Comparison of ENCODE assay signal across 8 cellular contexts in the genomic region with DNA sequence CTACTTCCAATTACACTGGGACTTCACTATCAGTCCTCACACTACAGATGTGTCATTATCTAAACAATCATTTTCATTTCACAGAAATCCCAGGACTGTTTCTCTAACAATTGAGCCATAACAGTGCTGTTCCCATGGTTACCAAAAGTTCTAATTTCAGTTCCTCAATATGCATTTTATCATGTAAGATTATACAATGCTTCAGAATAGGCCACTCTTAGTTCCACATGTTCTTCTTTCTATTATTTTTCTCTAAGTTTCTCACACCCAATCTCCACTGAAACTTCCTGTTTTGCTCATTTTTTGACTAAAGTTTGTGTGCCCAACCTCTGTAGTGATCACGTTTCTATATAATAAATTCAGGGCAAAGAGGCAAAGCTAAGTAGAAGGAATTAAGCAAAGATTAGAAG.
A peak's percentile ranks its signal among the peaks of the same experiment; 100 is the strongest.
DNase-seq lines count a peak whose midpoint lies in the region; ATAC-seq and TF ChIP-seq lines count a peak whose summit lies in the region.

No MANE protein-coding gene starts in this region.

- CTCF ChIA-PET in MCF 10A (lab: Yijun Ruan, JAX): interaction anchor here (0.7 to 1.5 kb wide), 6 partner anchors 9 to 220 kb away, joined by 3 to 6 read pairs (median 4); no protein-coding TSS in a partner anchor

- peaks cover 16% of the 10 kb centered on the region for H3K4me1 Mint-ChIP-seq in MCF 10A (ENCODE audit: insufficient read depth, unreplicated experiment)
- H3K4me1 Mint-ChIP-seq in activated naive CD8-positive, alpha-beta T cell treated with anti-CD3 and anti-CD28 coated beads, Interleukin-2, amount 50 U/mL, for 24 hours: peaks cover 36% of the 10 kb centered on the region

- no peak for TF ChIP-seq POLR2A in breast epithelium (IDR thresholded peaks at IDR 0.05)
- TF ChIP-seq POLR2A in body of pancreas (IDR thresholded peaks at IDR 0.05): no peak

- H3K36me3 ChIP-seq in breast epithelium (no peaks in the 10 kb centered on the region), neutrophil (no peaks in the 10 kb centered on the region), body of pancreas (replicated peaks in 1 of 2; ENCODE audit: insufficient read depth in 1 of 2, low read depth in 2 of 2) (no peaks in the 10 kb centered on the region)

- DNase-seq in MCF 10A (ENCODE audit: unreplicated experiment) (peak; percentile 55), breast epithelium (ENCODE audit: low spot score in 2 of 2) (no peak), HPDE6-E6E7 (ENCODE audit: extremely low spot score) (no peak), body of pancreas (no peak), NCI-H2196 (lab: John Stamatoyannopoulos, UW; ENCODE audit: unreplicated experiment) (no peak)
- no peak for DNase-seq in activated naive CD8-positive, alpha-beta T cell treated with anti-CD3 and anti-CD28 coated beads, Interleukin-2, amount 50 U/mL, for 24 hours

- H3K27me3 Mint-ChIP-seq in MCF 10A (ENCODE audit: insufficient read depth, unreplicated experiment): no peaks in the 10 kb centered on the region
- H3K27me3 Mint-ChIP-seq in activated naive CD8-positive, alpha-beta T cell treated with anti-CD3 and anti-CD28 coated beads, Interleukin-2, amount 50 U/mL, for 24 hours: no peaks in the 10 kb centered on the region

- no peak for TF ChIP-seq CTCF in MCF 10A (IDR thresholded peaks at IDR 0.05; ENCODE audit: unreplicated experiment)
- no peak for TF ChIP-seq CTCF in breast epithelium (IDR thresholded peaks at IDR 0.05)
- TF ChIP-seq CTCF in neutrophil (IDR thresholded peaks at IDR 0.05): no peak
- no peak for TF ChIP-seq CTCF in body of pancreas (IDR thresholded peaks at IDR 0.05)

- H3K36me3 Mint-ChIP-seq in MCF 10A (ENCODE audit: insufficient read depth, unreplicated experiment): no peaks in the 10 kb centered on the region
- no peaks in the 10 kb centered on the region for H3K36me3 Mint-ChIP-seq in activated naive CD8-positive, alpha-beta T cell treated with anti-CD3 and anti-CD28 coated beads, Interleukin-2, amount 50 U/mL, for 24 hours (ENCODE audit: low read depth)

- no peak overlapping the region for H3K4me3 ChIP-seq in breast epithelium
- H3K4me3 ChIP-seq in neutrophil (ENCODE audit: low read depth in 1 of 2, low read length in 1 of 2): peak overlapping the region in 1 of 2 experiments; percentile 19
- H3K4me3 ChIP-seq in body of pancreas: no peak overlapping the region

- peak overlapping the region; percentile 14 for H3K27ac Mint-ChIP-seq in MCF 10A (ENCODE audit: low read depth, unreplicated experiment)
- H3K27ac Mint-ChIP-seq in activated naive CD8-positive, alpha-beta T cell treated with anti-CD3 and anti-CD28 coated beads, Interleukin-2, amount 50 U/mL, for 24 hours: peak overlapping the region; percentile 26

- no peaks in the 10 kb centered on the region for H3K4me1 ChIP-seq in breast epithelium
- H3K4me1 ChIP-seq in neutrophil (ENCODE audit: control insufficient read depth in 1 of 2, insufficient read depth in 1 of 2, low read depth in 1 of 2, low read length in 1 of 2): peaks cover 54 to 66% of the 10 kb centered on the region in 2 experiments
- H3K4me1 ChIP-seq in body of pancreas: no peaks in the 10 kb centered on the region

- peaks cover 8% of the 10 kb centered on the region for H3K9me3 Mint-ChIP-seq in MCF 10A (ENCODE audit: unreplicated experiment)
- no peaks in the 10 kb centered on the region for H3K9me3 Mint-ChIP-seq in activated naive CD8-positive, alpha-beta T cell treated with anti-CD3 and anti-CD28 coated beads, Interleukin-2, amount 50 U/mL, for 24 hours

- ATAC-seq in HG03159 (IDR thresholded peaks at IDR 0.05; ENCODE audit: unreplicated experiment) (peak; percentile 97), body of pancreas (no peak)
- peak; percentile 12 for ATAC-seq in activated naive CD8-positive, alpha-beta T cell treated with anti-CD3 and anti-CD28 coated beads, Interleukin-2, amount 50 U/mL, for 24 hours

- H3K4me3 Mint-ChIP-seq in MCF 10A (ENCODE audit: unreplicated experiment): no peak overlapping the region
- no peak overlapping the region for H3K4me3 Mint-ChIP-seq in activated naive CD8-positive, alpha-beta T cell treated with anti-CD3 and anti-CD28 coated beads, Interleukin-2, amount 50 U/mL, for 24 hours

- H3K9me3 ChIP-seq in breast epithelium (no peaks in the 10 kb centered on the region), neutrophil (no peaks in the 10 kb centered on the region), body of pancreas (no peaks in the 10 kb centered on the region)

- no peak overlapping the region for H3K27ac ChIP-seq in breast epithelium
- H3K27ac ChIP-seq in neutrophil: peak overlapping the region; percentile 98
- no peak overlapping the region for H3K27ac ChIP-seq in body of pancreas

- 59 to 88% methylated on average over 1 of the region's 1 CpG for WGBS in body of pancreas, 2 donors

- POLR2A ChIA-PET in MCF 10A (lab: Yijun Ruan, JAX): interaction anchor here (1.0 to 8.3 kb wide), 3 partner anchors 9 to 184 kb away, joined by 3 to 138 read pairs (median 114); a partner anchor contains a TSS

- H3K27me3 ChIP-seq in breast epithelium: no peaks in the 10 kb centered on the region
- H3K27me3 ChIP-seq in neutrophil: no peaks in the 10 kb centered on the region
- H3K27me3 ChIP-seq in body of pancreas: no peaks in the 10 kb centered on the region

- BruUV-seq in MCF 10A (replicated peaks; lab: Mats Ljungman, UMichigan): no TSS peak

- intact Hi-C loops in MCF 10A (cut with micrococcal nuclease) (loop anchor here (10.0 kb wide), 1 partner anchor 58 kb away; no protein-coding TSS in a partner anchor), breast epithelium (cut with DNase I; ENCODE audit: low total_unique reads) (no loop called here), body of pancreas (cut with DNase I) (no loop called here)
